1 cellular context compared by ENCODE assay signal in genomic region chr1:194859481-194860154, GRCh38.
TF ChIP-seq lines count a peak whose summit lies in the region.

No MANE protein-coding gene starts in this region.

TF ChIP-seq in K562, 482 proteins besides CTCF, POLR2A, EP300 and RAD21 (continued from another document):
- TF ChIP-seq RCOR1 (IDR thresholded peaks at IDR 0.05; ENCODE audit: borderline replicate concordance in 1 of 2, low read depth in 2 of 2, low read length in 2 of 2): 0 out of 4 replicates have a peak, but pooled peaks of 1 of the 2 experiments have one; percentile 33
- 0 out of 2 replicates have a peak, but pooled peaks have one; percentile 22 for TF ChIP-seq SMARCA4 (IDR thresholded peaks at IDR 0.05)
- peak; percentile 88 for TF ChIP-seq SUPT5H (IDR thresholded peaks at IDR 0.05)
- TF ChIP-seq HBP1 (CRISPR knock-in tag; IDR thresholded peaks at IDR 0.05): peak; percentile 12; the same call in 1 of the 2 replicates
- peak; percentile 35 for TF ChIP-seq TBP (optimal IDR thresholded peaks at IDR 0.05; ENCODE audit: low read depth, low read length)
- peak; percentile 5 for TF ChIP-seq CXXC5 (CRISPR knock-in tag; IDR thresholded peaks at IDR 0.05)
- peak; percentile 47; the same call in 1 of the 2 replicates for TF ChIP-seq MTA3 (IDR thresholded peaks at IDR 0.05; ENCODE audit: borderline replicate concordance)
- TF ChIP-seq CGGBP1 (CRISPR knock-in tag; IDR thresholded peaks at IDR 0.05): peak; percentile 12; the same call in 1 of the 2 replicates
- peak in 1 of 3 experiments; percentile 54; a peak in 2 of 6 replicates for TF ChIP-seq ZBTB11 (CRISPR knock-in tag; IDR thresholded peaks at IDR 0.05)
- peak; percentile 47 for TF ChIP-seq TAF7 (tag; IDR thresholded peaks at IDR 0.05)
- TF ChIP-seq LEF1 (IDR thresholded peaks at IDR 0.05): peak; percentile 26; the same call in 1 of the 2 replicates
- TF ChIP-seq MLLT1 (IDR thresholded peaks at IDR 0.05): peak; percentile 87 to 95
- peak in 1 of 2 experiments; percentile 14 for TF ChIP-seq E2F6 (IDR thresholded peaks at IDR 0.05; ENCODE audit: borderline replicate concordance in 1 of 2, extremely low read depth in 1 of 2, insufficient read depth in 1 of 2, insufficient read length in 1 of 2, low read depth in 1 of 2, low read length in 1 of 2, poor library complexity in 1 of 2, severe bottlenecking in 1 of 2)
- peak; percentile 54; the same call in 1 of the 2 replicates for TF ChIP-seq GATA2 (CRISPR knock-in tag; IDR thresholded peaks at IDR 0.05)
TF ChIP-seq in K562: peak in this region for 64; not testable (repeated sequence) for 418.
